ENCODE assay signal across 8 cellular contexts in genomic region chr17:2064511-2064910, GRCh38. TPM values are rescaled to one million over a fixed set of nuclear protein-coding genes. Genes with fewer than 3 reads are reported as not detected.
DNase-seq lines count a peak whose midpoint lies in the region; ATAC-seq, FAIRE-seq and TF ChIP-seq lines count a peak whose summit lies in the region.
"Had no signal": no experiment of that assay in that cellular context is flagged by ENCODE, and none has a peak within 500 bp of the region (broad histone marks: within the 10 kb centered on the region; RNA-seq: fewer than 3 reads in every experiment).

No MANE protein-coding gene starts in this region.

- H3K9me3 Mint-ChIP-seq in activated T-helper 2 cell treated with anti-CD3 and anti-CD28 coated beads, Interferon-gamma antibody, Interleukin-2, Interleukin-4, amounts not matched to agents 10 μg/mL and 5 μg/mL and 100 μg/mL, durations not matched to agents 14 hours and 24 hours and 36 hours = no peaks in the 10 kb centered on the region

- H3K4me3 ChIP-seq in smooth muscle cell = no peak overlapping the region

- H3K4me1 ChIP-seq in smooth muscle cell (ENCODE audit: low read depth) = peaks cover 20% of the 10 kb centered on the region

- H3K4me1 Mint-ChIP-seq in activated T-helper 2 cell treated with anti-CD3 and anti-CD28 coated beads, Interferon-gamma antibody, Interleukin-2, Interleukin-4, amounts not matched to agents 10 μg/mL and 5 μg/mL and 100 μg/mL, durations not matched to agents 14 hours and 24 hours and 36 hours (ENCODE audit: low read depth) = peaks cover 62% of the 10 kb centered on the region

- intact Hi-C loops in activated T-helper 2 cell treated with anti-CD3 and anti-CD28 coated beads, Interferon-gamma antibody, Interleukin-2, Interleukin-4, amounts not matched to agents 10 μg/mL and 5 μg/mL and 100 μg/mL, durations not matched to agents 14 hours and 24 hours and 36 hours (cut with micrococcal nuclease) = no loop called here

- H3F3A ChIP-seq in smooth muscle cell (ENCODE audit: low read depth) = peaks cover 27% of the 10 kb centered on the region

- peaks cover 86% of the 10 kb centered on the region for H3K36me3 Mint-ChIP-seq in activated T-helper 2 cell treated with anti-CD3 and anti-CD28 coated beads, Interferon-gamma antibody, Interleukin-2, Interleukin-4, amounts not matched to agents 10 μg/mL and 5 μg/mL and 100 μg/mL, durations not matched to agents 14 hours and 24 hours and 36 hours (ENCODE audit: low read depth)

- H3K79me2 ChIP-seq in smooth muscle cell (ENCODE audit: low read depth) = no peaks in the 10 kb centered on the region

- peak; percentile 89 for FAIRE-seq in GM19239 (lab: Jason Lieb, UNC)
- no peak for FAIRE-seq in HTR-8/SVneo (lab: Jason Lieb, UNC)

- H3K27me3 Mint-ChIP-seq in activated T-helper 2 cell treated with anti-CD3 and anti-CD28 coated beads, Interferon-gamma antibody, Interleukin-2, Interleukin-4, amounts not matched to agents 10 μg/mL and 5 μg/mL and 100 μg/mL, durations not matched to agents 14 hours and 24 hours and 36 hours (ENCODE audit: low read depth) = no peaks in the 10 kb centered on the region

- H3K27ac Mint-ChIP-seq in activated T-helper 2 cell treated with anti-CD3 and anti-CD28 coated beads, Interferon-gamma antibody, Interleukin-2, Interleukin-4, amounts not matched to agents 10 μg/mL and 5 μg/mL and 100 μg/mL, durations not matched to agents 14 hours and 24 hours and 36 hours = peak overlapping the region; percentile 73

- H3K27me3 ChIP-seq in smooth muscle cell (ENCODE audit: low read depth) = peaks cover 1% of the 10 kb centered on the region

- H3K9me3 ChIP-seq in smooth muscle cell (replicated peaks; ENCODE audit: low read depth) = no peaks in the 10 kb centered on the region

- no peak overlapping the region for H2AFZ ChIP-seq in smooth muscle cell (ENCODE audit: low read depth)

- no peak for TF ChIP-seq CTCF in smooth muscle cell (IDR thresholded peaks at IDR 0.05; ENCODE audit: borderline replicate concordance, insufficient read depth, poor library complexity, severe bottlenecking)

- peak overlapping the region; percentile 62 for H3K27ac ChIP-seq in smooth muscle cell (ENCODE audit: low read depth)

- H3K36me3 ChIP-seq in smooth muscle cell (ENCODE audit: low read depth) = no peaks in the 10 kb centered on the region

- no peak overlapping the region for H3K9ac ChIP-seq in smooth muscle cell (ENCODE audit: low read depth)

- no peaks in the 10 kb centered on the region for H4K20me1 ChIP-seq in smooth muscle cell (ENCODE audit: low read depth)

- no peak overlapping the region for H3K4me3 Mint-ChIP-seq in activated T-helper 2 cell treated with anti-CD3 and anti-CD28 coated beads, Interferon-gamma antibody, Interleukin-2, Interleukin-4, amounts not matched to agents 10 μg/mL and 5 μg/mL and 100 μg/mL, durations not matched to agents 14 hours and 24 hours and 36 hours (ENCODE audit: low read depth)

- DNase-seq in GM19239 (ENCODE audit: insufficient read length, low spot score) (no peak), left lobe of liver (ENCODE audit: low spot score) (no peak), smooth muscle cell (lab: John Stamatoyannopoulos, UW; ENCODE audit: unreplicated experiment) (no peak), HTR-8/SVneo (ENCODE audit: insufficient read length, low spot score) (no peak)
- DNase-seq in activated T-helper 2 cell treated with anti-CD3 and anti-CD28 coated beads, Interferon-gamma antibody, Interleukin-2, Interleukin-4, amounts not matched to agents 10 μg/mL and 5 μg/mL and 100 μg/mL, durations not matched to agents 14 hours and 24 hours and 36 hours (ENCODE audit: low spot score) = no peak
- DNase-seq: NCI-H1105 had no signal

- 77% methylated on average over 6 of the region's 6 CpGs for WGBS in smooth muscle cell (ENCODE audit: low lambda C conversion rate)

- H3K4me2 ChIP-seq in smooth muscle cell = no peak overlapping the region

- peak; percentile 4 for ATAC-seq in left lobe of liver
- no peak for ATAC-seq in activated CD4-positive, CD25-positive, alpha-beta regulatory T cell treated with anti-CD3 and anti-CD28 coated beads, Interleukin-2, amount 50 U/mL, for 24 hours
- no peak for ATAC-seq in GM21723 (IDR thresholded peaks at IDR 0.05; ENCODE audit: unreplicated experiment)

RNA-seq across cellular contexts. Expression of gene HIC1, which starts 9.6 kb away (rescaled TPM):
- 42.6 and 43.5 TPM in 2 replicates for total RNA-seq in activated T-helper 2 cell treated with anti-CD3 and anti-CD28 coated beads, Interferon-gamma antibody, Interleukin-2, Interleukin-4, amounts not matched to agents 10 μg/mL and 5 μg/mL and 100 μg/mL, durations not matched to agents 14 hours and 24 hours and 36 hours
- 9.9 TPM for total RNA-seq in left lobe of liver
- 2.6 and 2.9 TPM in 2 replicates for total RNA-seq in smooth muscle cell
- 3.5 and 5.2 TPM in 2 replicates for polyA plus RNA-seq in smooth muscle cell

RNA-seq across cellular contexts. Expression of gene OVCA2, which starts 22.7 kb away (rescaled TPM):
- total RNA-seq in activated T-helper 2 cell treated with anti-CD3 and anti-CD28 coated beads, Interferon-gamma antibody, Interleukin-2, Interleukin-4, amounts not matched to agents 10 μg/mL and 5 μg/mL and 100 μg/mL, durations not matched to agents 14 hours and 24 hours and 36 hours = 29.9 and 35.8 TPM in 2 replicates
- total RNA-seq in left lobe of liver (15.3 TPM), smooth muscle cell (42.6 and 46.7 TPM in 2 replicates)
- 47.6 and 59.5 TPM in 2 replicates for polyA plus RNA-seq in smooth muscle cell

RNA-seq across cellular contexts. Expression of gene DPH1, which starts 34.6 kb away (rescaled TPM):
- 43.4 and 47.5 TPM in 2 replicates for total RNA-seq in activated T-helper 2 cell treated with anti-CD3 and anti-CD28 coated beads, Interferon-gamma antibody, Interleukin-2, Interleukin-4, amounts not matched to agents 10 μg/mL and 5 μg/mL and 100 μg/mL, durations not matched to agents 14 hours and 24 hours and 36 hours
- total RNA-seq in left lobe of liver (38.8 TPM), smooth muscle cell (15.9 and 18.1 TPM in 2 replicates)
- 33.6 and 46.6 TPM in 2 replicates for polyA plus RNA-seq in smooth muscle cell

RNA-seq across cellular contexts. Expression of gene RTN4RL1, which starts 39.4 kb away (rescaled TPM):
- 0.25 and 0.51 TPM in 2 replicates for total RNA-seq in activated T-helper 2 cell treated with anti-CD3 and anti-CD28 coated beads, Interferon-gamma antibody, Interleukin-2, Interleukin-4, amounts not matched to agents 10 μg/mL and 5 μg/mL and 100 μg/mL, durations not matched to agents 14 hours and 24 hours and 36 hours
- total RNA-seq in left lobe of liver (1.8 TPM), smooth muscle cell (not detected in 2 replicates)
- not detected in 2 replicates for polyA plus RNA-seq in smooth muscle cell
